In the genomic region with DNA sequence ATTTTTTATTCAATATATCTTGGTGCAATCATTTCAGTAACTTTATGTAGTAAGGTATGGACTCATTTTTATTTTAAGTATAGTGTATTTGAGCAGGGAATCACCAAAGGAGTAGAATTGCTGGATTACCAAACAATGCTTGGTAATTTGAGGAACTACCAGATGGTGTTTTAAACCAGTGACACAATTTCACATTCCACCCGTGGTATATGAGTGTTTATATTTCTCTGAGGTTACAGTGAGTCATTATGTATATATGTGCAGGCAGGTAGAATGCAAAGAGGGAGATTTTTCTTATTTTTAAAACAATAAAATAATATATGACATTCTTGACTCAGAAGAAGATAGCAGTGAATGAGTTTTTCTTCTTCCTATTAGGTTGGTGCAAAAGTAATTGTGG, we compare ENCODE assay signal across 20 cellular contexts.
A peak's percentile ranks its signal among the peaks of the same experiment; 100 is the strongest.
DNase-seq lines count a peak whose midpoint lies in the region; ATAC-seq, FAIRE-seq and TF ChIP-seq lines count a peak whose summit lies in the region.
"Had no signal": no experiment of that assay in that cellular context is flagged by ENCODE, and none has a peak within 500 bp of the region (broad histone marks: within the 10 kb centered on the region; RNA-seq: fewer than 3 reads in every experiment).

No MANE protein-coding gene starts in this region.

- H3K79me2 ChIP-seq in PC-3 (ENCODE audit: low read length), result no peaks in the 10 kb centered on the region
- no peaks in the 10 kb centered on the region for H3K79me2 ChIP-seq in GM23338 (replicated peaks; ENCODE audit: insufficient read depth)

- CTCF ChIA-PET in PC-3 (lab: Charles Lee), result no interaction called here

- H3K9me3 ChIP-seq in PC-3 (ENCODE audit: low read length), result no peaks in the 10 kb centered on the region
- H3K9me3 ChIP-seq in mucosa of descending colon, result no peaks in the 10 kb centered on the region
- H3K9me3 ChIP-seq: MG63, SJSA1 had no signal

- peak; percentile 84 for DNase-seq in HT1080 (ENCODE audit: low read depth)
- peak; percentile 69 for DNase-seq in PC-3
- peak; percentile 85 for DNase-seq in bronchial epithelial cell (ENCODE audit: low read depth)
- no peak for DNase-seq in mucosa of descending colon
- DNase-seq in retina, result no peak
- no peak for DNase-seq in GM23338 (ENCODE audit: low spot score)
- DNase-seq in D341Med (ENCODE audit: low spot score), result no peak
- DNase-seq: CD8-positive, alpha-beta memory T cell; DMS153; GM23248; MG63; NCI-H1105; NCI-H187 treated with DMSO at 0.1 percent for 48 hours; NCI-H510A; SW 1271 had no signal

- no peaks in the 10 kb centered on the region for H3K36me3 ChIP-seq in PC-3 (ENCODE audit: low read depth, low read length)
- no peaks in the 10 kb centered on the region for H3K36me3 ChIP-seq in bronchial epithelial cell (ENCODE audit: control insufficient read depth, insufficient read depth, low read length)
- no peaks in the 10 kb centered on the region for H3K36me3 ChIP-seq in mucosa of descending colon (ENCODE audit: low read depth)
- H3K36me3 ChIP-seq in GM23338 (ENCODE audit: insufficient read depth), result no peaks in the 10 kb centered on the region
- H3K36me3 ChIP-seq: BLaER1, MG63, SJSA1 had no signal

- H3K27me3 ChIP-seq in PC-3 (ENCODE audit: low read length) (no peaks in the 10 kb centered on the region), bronchial epithelial cell (ENCODE audit: control insufficient read depth, insufficient read depth, low read length) (no peaks in the 10 kb centered on the region), GM23338 (ENCODE audit: insufficient read depth) (no peaks in the 10 kb centered on the region)
- H3K27me3 ChIP-seq: BLaER1, MG63, SJSA1 had no signal

- H3K4me3 Mint-ChIP-seq in GM23338, result no peak overlapping the region
- H3K4me3 Mint-ChIP-seq: CD8-positive, alpha-beta memory T cell had no signal

- intact Hi-C loops in PC-3 (cut with micrococcal nuclease), result no loop called here
- intact Hi-C loops in mucosa of descending colon (cut with DNase I, micrococcal nuclease), result no loop called here

- no peaks in the 10 kb centered on the region for H3K27me3 Mint-ChIP-seq in GM23338 (ENCODE audit: insufficient read depth, low read depth, poor library complexity)
- H3K27me3 Mint-ChIP-seq: CD8-positive, alpha-beta memory T cell had no signal

- peak overlapping the region; percentile 20; the same call in 1 of the 2 replicates for H3K27ac ChIP-seq in PC-3 (ENCODE audit: low read length)
- no peak overlapping the region for H3K27ac ChIP-seq in GM23338 (ENCODE audit: low read depth)
- H3K27ac ChIP-seq: BLaER1, GM23248, HL-60, KMS-11, SJSA1 had no signal

- POLR2A ChIA-PET in PC-3 (lab: Charles Lee; ENCODE audit: unreplicated experiment), result no interaction called here

- H3K4me1 ChIP-seq in PC-3 (ENCODE audit: insufficient read depth, low read length) (peaks cover 5% of the 10 kb centered on the region), mucosa of descending colon (ENCODE audit: low read depth) (no peaks in the 10 kb centered on the region), GM23338 (ENCODE audit: insufficient read depth) (no peaks in the 10 kb centered on the region; the same call in 1 of the 2 replicates)
- H3K4me1 ChIP-seq: SJSA1 had no signal

- TF ChIP-seq CTCF in PC-3 (conservative IDR thresholded peaks at IDR 0.05; ENCODE audit: low read depth, low read length) (no peak), bronchial epithelial cell (IDR thresholded peaks at IDR 0.05; ENCODE audit: insufficient read depth, low read length, severe bottlenecking) (no peak), mucosa of descending colon (IDR thresholded peaks at IDR 0.05) (no peak), GM23338 (conservative IDR thresholded peaks at IDR 0.05; ENCODE audit: low read depth in 2 of 2) (no peak)

- H2AFZ ChIP-seq in PC-3 (ENCODE audit: low read length) (no peak overlapping the region), GM23338 (no peak overlapping the region)
- H2AFZ ChIP-seq: GM23248 had no signal

- H3K36me3 Mint-ChIP-seq in GM23338 (ENCODE audit: low read depth), result no peaks in the 10 kb centered on the region
- H3K36me3 Mint-ChIP-seq: CD8-positive, alpha-beta memory T cell had no signal

- no peaks in the 10 kb centered on the region for H3K9me3 Mint-ChIP-seq in GM23338

- H4K20me1 ChIP-seq in PC-3 (ENCODE audit: low read length) (no peaks in the 10 kb centered on the region), GM23338 (replicated peaks; ENCODE audit: insufficient read depth) (no peaks in the 10 kb centered on the region)
- H4K20me1 ChIP-seq: BLaER1 had no signal

- H3F3A ChIP-seq in PC-3 (ENCODE audit: low read length, unreplicated experiment) (no peaks in the 10 kb centered on the region), GM23338 (replicated peaks; ENCODE audit: low read depth) (no peaks in the 10 kb centered on the region)

- no peak for FAIRE-seq in bronchial epithelial cell (lab: Jason Lieb, UNC)

- no TSS peak for BruUV-seq in PC-3 (replicated peaks; lab: Mats Ljungman, UMichigan)

- H3K27ac Mint-ChIP-seq in GM23338, result no peak overlapping the region
- H3K27ac Mint-ChIP-seq: CD8-positive, alpha-beta memory T cell had no signal

- ATAC-seq in PC-3, result peak; percentile 62
- ATAC-seq in mucosa of descending colon, result peak; percentile 71
- ATAC-seq in GM23338, result no peak
- ATAC-seq in HG02981 (IDR thresholded peaks at IDR 0.05; ENCODE audit: unreplicated experiment), result no peak

- H3K9me2 ChIP-seq in PC-3 (replicated peaks; ENCODE audit: low read length), result no peaks in the 10 kb centered on the region
- H3K9me2 ChIP-seq in GM23338 (ENCODE audit: insufficient read depth), result no peaks in the 10 kb centered on the region

- H3K4me3 ChIP-seq in PC-3 (ENCODE audit: low read length) (no peak overlapping the region), bronchial epithelial cell (ENCODE audit: low read depth, low read length) (no peak overlapping the region), mucosa of descending colon (no peak overlapping the region), GM23338 (no peak overlapping the region)
- H3K4me3 ChIP-seq: BLaER1, GM23248, MG63, SJSA1 had no signal

- H3K4me1 Mint-ChIP-seq in GM23338, result no peaks in the 10 kb centered on the region
- H3K4me1 Mint-ChIP-seq: CD8-positive, alpha-beta memory T cell had no signal

- H3K9ac ChIP-seq in PC-3 (ENCODE audit: low read length), result no peak overlapping the region
- H3K9ac ChIP-seq: BLaER1, GM23248, KMS-11 had no signal

- H3K4me2 ChIP-seq in PC-3 (ENCODE audit: low read length), result no peak overlapping the region
- no peak overlapping the region for H3K4me2 ChIP-seq in GM23338
- H3K4me2 ChIP-seq: BLaER1, KMS-11 had no signal

TF ChIP-seq in GM23338, 12 proteins besides CTCF, POLR2A, EP300 and RAD21 (continues in another document):
- TF ChIP-seq, protein P1, sequence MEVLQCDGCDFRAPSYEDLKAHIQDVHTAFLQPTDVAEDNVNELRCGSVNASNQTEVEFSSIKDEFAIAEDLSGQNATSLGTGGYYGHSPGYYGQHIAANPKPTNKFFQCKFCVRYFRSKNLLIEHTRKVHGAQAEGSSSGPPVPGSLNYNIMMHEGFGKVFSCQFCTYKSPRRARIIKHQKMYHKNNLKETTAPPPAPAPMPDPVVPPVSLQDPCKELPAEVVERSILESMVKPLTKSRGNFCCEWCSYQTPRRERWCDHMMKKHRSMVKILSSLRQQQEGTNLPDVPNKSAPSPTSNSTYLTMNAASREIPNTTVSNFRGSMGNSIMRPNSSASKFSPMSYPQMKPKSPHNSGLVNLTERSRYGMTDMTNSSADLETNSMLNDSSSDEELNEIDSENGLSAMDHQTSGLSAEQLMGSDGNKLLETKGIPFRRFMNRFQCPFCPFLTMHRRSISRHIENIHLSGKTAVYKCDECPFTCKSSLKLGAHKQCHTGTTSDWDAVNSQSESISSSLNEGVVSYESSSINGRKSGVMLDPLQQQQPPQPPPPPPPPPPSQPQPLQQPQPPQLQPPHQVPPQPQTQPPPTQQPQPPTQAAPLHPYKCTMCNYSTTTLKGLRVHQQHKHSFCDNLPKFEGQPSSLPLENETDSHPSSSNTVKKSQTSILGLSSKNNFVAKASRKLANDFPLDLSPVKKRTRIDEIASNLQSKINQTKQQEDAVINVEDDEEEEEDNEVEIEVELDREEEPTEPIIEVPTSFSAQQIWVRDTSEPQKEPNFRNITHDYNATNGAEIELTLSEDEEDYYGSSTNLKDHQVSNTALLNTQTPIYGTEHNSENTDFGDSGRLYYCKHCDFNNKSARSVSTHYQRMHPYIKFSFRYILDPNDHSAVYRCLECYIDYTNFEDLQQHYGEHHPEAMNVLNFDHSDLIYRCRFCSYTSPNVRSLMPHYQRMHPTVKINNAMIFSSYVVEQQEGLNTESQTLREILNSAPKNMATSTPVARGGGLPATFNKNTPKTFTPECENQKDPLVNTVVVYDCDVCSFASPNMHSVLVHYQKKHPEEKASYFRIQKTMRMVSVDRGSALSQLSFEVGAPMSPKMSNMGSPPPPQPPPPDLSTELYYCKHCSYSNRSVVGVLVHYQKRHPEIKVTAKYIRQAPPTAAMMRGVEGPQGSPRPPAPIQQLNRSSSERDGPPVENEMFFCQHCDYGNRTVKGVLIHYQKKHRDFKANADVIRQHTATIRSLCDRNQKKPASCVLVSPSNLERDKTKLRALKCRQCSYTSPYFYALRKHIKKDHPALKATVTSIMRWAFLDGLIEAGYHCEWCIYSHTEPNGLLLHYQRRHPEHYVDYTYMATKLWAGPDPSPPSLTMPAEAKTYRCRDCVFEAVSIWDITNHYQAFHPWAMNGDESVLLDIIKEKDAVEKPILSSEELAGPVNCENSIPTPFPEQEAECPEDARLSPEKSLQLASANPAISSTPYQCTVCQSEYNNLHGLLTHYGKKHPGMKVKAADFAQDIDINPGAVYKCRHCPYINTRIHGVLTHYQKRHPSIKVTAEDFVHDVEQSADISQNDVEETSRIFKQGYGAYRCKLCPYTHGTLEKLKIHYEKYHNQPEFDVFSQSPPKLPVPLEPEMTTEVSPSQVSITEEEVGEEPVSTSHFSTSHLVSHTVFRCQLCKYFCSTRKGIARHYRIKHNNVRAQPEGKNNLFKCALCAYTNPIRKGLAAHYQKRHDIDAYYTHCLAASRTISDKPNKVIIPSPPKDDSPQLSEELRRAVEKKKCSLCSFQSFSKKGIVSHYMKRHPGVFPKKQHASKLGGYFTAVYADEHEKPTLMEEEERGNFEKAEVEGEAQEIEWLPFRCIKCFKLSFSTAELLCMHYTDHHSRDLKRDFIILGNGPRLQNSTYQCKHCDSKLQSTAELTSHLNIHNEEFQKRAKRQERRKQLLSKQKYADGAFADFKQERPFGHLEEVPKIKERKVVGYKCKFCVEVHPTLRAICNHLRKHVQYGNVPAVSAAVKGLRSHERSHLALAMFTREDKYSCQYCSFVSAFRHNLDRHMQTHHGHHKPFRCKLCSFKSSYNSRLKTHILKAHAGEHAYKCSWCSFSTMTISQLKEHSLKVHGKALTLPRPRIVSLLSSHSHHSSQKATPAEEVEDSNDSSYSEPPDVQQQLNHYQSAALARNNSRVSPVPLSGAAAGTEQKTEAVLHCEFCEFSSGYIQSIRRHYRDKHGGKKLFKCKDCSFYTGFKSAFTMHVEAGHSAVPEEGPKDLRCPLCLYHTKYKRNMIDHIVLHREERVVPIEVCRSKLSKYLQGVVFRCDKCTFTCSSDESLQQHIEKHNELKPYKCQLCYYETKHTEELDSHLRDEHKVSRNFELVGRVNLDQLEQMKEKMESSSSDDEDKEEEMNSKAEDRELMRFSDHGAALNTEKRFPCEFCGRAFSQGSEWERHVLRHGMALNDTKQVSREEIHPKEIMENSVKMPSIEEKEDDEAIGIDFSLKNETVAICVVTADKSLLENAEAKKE (CRISPR knock-in tag; IDR thresholded peaks at IDR 0.05), result no peak

Comparison
In these comparisons a context has a peak if more than half of its experiments do, and no peak if none do; other contexts are left out.
1. DNase-seq: peak in HT1080 (single experiment), PC-3 (single experiment) and bronchial epithelial cell (single experiment); none in mucosa of descending colon (0 of 3), retina (single experiment), GM23338 (single experiment) and D341Med (single experiment).
2. ATAC-seq: peak in PC-3 (single experiment) and mucosa of descending colon (single experiment); none in GM23338 (single experiment) and HG02981 (single experiment).